6 cellular contexts compared by ENCODE assay signal in the genomic region with DNA sequence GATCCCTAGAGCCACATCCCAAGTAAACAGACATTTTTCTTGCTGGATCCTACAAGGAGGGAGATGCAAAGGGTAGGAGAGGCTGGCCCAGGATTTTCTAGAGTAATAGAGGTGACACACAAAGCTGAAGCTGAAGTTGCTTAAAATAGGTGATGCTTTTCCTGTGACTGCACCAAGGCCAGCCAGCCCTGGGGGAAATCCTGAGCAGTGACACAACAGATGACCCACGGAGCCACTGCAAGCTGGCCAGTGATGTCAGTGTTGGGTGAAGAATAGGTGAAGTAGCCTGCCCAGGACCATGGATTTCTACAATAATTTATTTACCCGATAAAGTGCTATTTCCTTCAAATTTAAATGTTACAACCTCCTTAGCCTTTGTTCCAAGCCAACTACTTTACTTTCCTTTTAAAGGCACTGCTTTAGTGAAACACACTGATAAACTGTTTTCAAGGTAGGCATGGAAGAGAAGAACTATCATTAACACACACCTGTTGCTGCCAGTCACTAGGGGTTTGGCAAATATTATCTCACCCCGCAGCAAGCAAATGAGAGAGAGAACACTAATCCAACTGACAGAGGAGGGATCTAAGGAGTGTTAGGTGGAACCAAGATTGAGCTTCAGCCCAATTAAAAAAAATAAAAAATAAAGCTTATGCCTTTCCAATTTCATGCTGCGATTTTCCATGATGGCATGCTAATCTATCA.
"Had no signal": no experiment of that assay in that cellular context is flagged by ENCODE, and none has a peak within 500 bp of the region (broad histone marks: within the 10 kb centered on the region; RNA-seq: fewer than 3 reads in every experiment).

No MANE protein-coding gene starts in this region.

- H3K4me2 ChIP-seq: GM23338 had no signal

- DNase-seq: H9, HCEC 1CT, HFFc6, IMR-90 had no signal

- ATAC-seq: GM23338, K562 had no signal

- H3K4me3 ChIP-seq: GM23338, K562 had no signal
